In genomic region chr12:124150176-124150575, GRCh38 we compare ENCODE assay signal across 15 cellular contexts.
"Had no signal": no experiment of that assay in that cellular context is flagged by ENCODE, and none has a peak within 500 bp of the region (broad histone marks: within the 10 kb centered on the region; RNA-seq: fewer than 3 reads in every experiment).

No MANE protein-coding gene starts in this region.

- H3K27me3 ChIP-seq: adrenal gland, gastrocnemius medialis, sigmoid colon, stomach, testis had no signal

- H2AFZ ChIP-seq: parathyroid adenoma had no signal

- ATAC-seq: activated CD4-positive, alpha-beta T cell treated with anti-CD3 and anti-CD28 coated beads for 36 hours; gastrocnemius medialis; heart right ventricle; left cardiac atrium; lower lobe of right lung had no signal

- H3K9me3 ChIP-seq: adrenal gland, gastrocnemius medialis, lower lobe of right lung, sigmoid colon, stomach, testis had no signal

- H3K4me1 ChIP-seq: adrenal gland, gastrocnemius medialis, heart right ventricle, lower lobe of right lung, parathyroid adenoma, sigmoid colon, stomach, testis had no signal

- H3K4me3 ChIP-seq: adrenal gland, gastrocnemius medialis, heart right ventricle, lower lobe of right lung, sigmoid colon, stomach, testis had no signal

- DNase-seq: activated CD4-positive, alpha-beta memory T cell treated with anti-CD3 and anti-CD28 coated beads, Interleukin-2, amount 10 ng/mL, durations not matched to agents 7 days and 5 days; activated CD4-positive, alpha-beta T cell treated with anti-CD3 and anti-CD28 coated beads for 36 hours; activated naive CD4-positive, alpha-beta T cell treated with anti-CD3 and anti-CD28 coated beads, Interleukin-2, amount 50 U/mL, for 16 hours; activated T-cell treated with anti-CD3 and anti-CD28 coated beads, Interleukin-2, amount 50 U/mL, for 24 hours; adrenal gland; erythroblast; gastrocnemius medialis; heart right ventricle; left cardiac atrium; lower lobe of right lung; sigmoid colon; stimulated activated CD4-positive, alpha-beta T cell treated with anti-CD3 and anti-CD28 coated beads, Interleukin-2, amount 100 ng/mL, for 24 hours; stomach; testis had no signal

- H3K27ac ChIP-seq: adrenal gland, gastrocnemius medialis, heart right ventricle, lower lobe of right lung, parathyroid adenoma, sigmoid colon, stomach, testis had no signal

- H3K79me2 ChIP-seq: parathyroid adenoma had no signal

- H3K36me3 ChIP-seq: adrenal gland, gastrocnemius medialis, heart right ventricle, lower lobe of right lung, sigmoid colon, stomach had no signal

- H3K9ac ChIP-seq: parathyroid adenoma had no signal
